17 cellular contexts compared by ENCODE assay signal in the genomic region with DNA sequence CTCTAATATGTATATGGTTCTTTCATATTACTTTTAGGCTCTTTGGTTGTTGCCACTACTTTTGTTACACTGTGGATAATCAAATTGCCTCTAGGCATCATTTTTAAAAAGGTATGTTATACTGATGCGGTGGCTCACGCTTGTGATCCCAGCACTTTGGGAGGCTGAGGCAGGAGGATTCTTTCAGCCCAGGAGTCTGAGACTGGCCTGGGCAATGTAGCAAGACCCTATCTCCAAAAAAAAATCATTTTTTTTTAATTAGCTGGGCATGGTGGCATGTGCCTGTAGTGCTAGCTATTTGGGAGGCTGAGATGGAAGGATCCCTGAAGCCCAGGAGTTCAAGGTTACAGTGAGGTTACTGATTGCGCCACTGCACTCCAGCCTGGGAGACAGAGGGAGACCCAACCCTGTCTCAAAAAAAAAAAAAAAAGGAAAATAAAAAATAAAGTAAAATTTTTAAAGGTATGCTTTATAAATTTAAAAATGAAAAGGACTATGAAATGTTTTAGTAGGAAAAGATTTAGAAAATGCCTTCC. TPM values are rescaled to one million over a fixed set of nuclear protein-coding genes. Genes with fewer than 3 reads are reported as not detected.
"Had no signal": no experiment of that assay in that cellular context is flagged by ENCODE, and none has a peak within 500 bp of the region (broad histone marks: within the 10 kb centered on the region; RNA-seq: fewer than 3 reads in every experiment).

No MANE protein-coding gene starts in this region.

- H3K27me3 Mint-ChIP-seq: activated naive CD8-positive, alpha-beta T cell treated with anti-CD3 and anti-CD28 coated beads for 36 hours had no signal

- H3K27ac ChIP-seq: prostate gland, right atrium auricular region, tibial artery had no signal

- H3K36me3 ChIP-seq: heart right ventricle, prostate gland, right atrium auricular region had no signal

- H3K4me1 Mint-ChIP-seq: activated naive CD8-positive, alpha-beta T cell treated with anti-CD3 and anti-CD28 coated beads for 36 hours; memory B cell; naive B cell had no signal

- H3K4me3 Mint-ChIP-seq: activated naive CD8-positive, alpha-beta T cell treated with anti-CD3 and anti-CD28 coated beads for 36 hours; memory B cell; naive B cell; stimulated activated naive CD8-positive, alpha-beta T cell treated with anti-CD3 and anti-CD28 coated beads, Interleukin-15, Interleukin-2, amounts not matched to agents 100 ng/mL and 50 ng/mL, for 24 hours had no signal

- H3K27me3 ChIP-seq: right atrium auricular region, tibial artery had no signal

- H3K36me3 Mint-ChIP-seq: activated naive CD8-positive, alpha-beta T cell treated with anti-CD3 and anti-CD28 coated beads for 36 hours; memory B cell; naive B cell had no signal

- ATAC-seq: left colon had no signal

- H3K9me3 Mint-ChIP-seq: activated naive CD8-positive, alpha-beta T cell treated with anti-CD3 and anti-CD28 coated beads for 36 hours; memory B cell; naive B cell; stimulated activated naive CD8-positive, alpha-beta T cell treated with anti-CD3 and anti-CD28 coated beads, Interleukin-15, Interleukin-2, amounts not matched to agents 100 ng/mL and 50 ng/mL, for 24 hours had no signal

- H3K4me3 ChIP-seq: heart right ventricle, prostate gland, right atrium auricular region, tibial artery had no signal

- H3K9me3 ChIP-seq: heart right ventricle, prostate gland, right atrium auricular region, tibial artery had no signal

- DNase-seq: activated naive CD4-positive, alpha-beta T cell; activated naive CD8-positive, alpha-beta T cell treated with anti-CD3 and anti-CD28 coated beads for 36 hours; activated T-cell treated with anti-CD3 and anti-CD28 coated beads, Interleukin-2, amount 50 U/mL, for 1 hour; heart right ventricle; left colon; naive B cell; stimulated activated CD4-positive, alpha-beta T cell treated with anti-CD3 and anti-CD28 coated beads, Interleukin-12 subunit alpha, Interleukin-12 subunit beta, amount 100 ng/mL, for 4 hours; stimulated activated CD4-positive, alpha-beta T cell treated with anti-CD3 and anti-CD28 coated beads, Interleukin-4, amount 100 ng/mL, for 4 hours; substantia nigra; T-helper 1 cell; tibial artery had no signal

- H3K27ac Mint-ChIP-seq: activated naive CD8-positive, alpha-beta T cell treated with anti-CD3 and anti-CD28 coated beads for 36 hours; memory B cell; naive B cell; stimulated activated naive CD8-positive, alpha-beta T cell treated with anti-CD3 and anti-CD28 coated beads, Interleukin-15, Interleukin-2, amounts not matched to agents 100 ng/mL and 50 ng/mL, for 24 hours had no signal

- H3K4me1 ChIP-seq: prostate gland, tibial artery had no signal

RNA-seq across cellular contexts. Expression of a gene that starts 49.5 kb away (rescaled TPM):
- total RNA-seq: bronchial epithelial cell, osteocyte had no signal
